Comparison of ENCODE assay signal across 9 cellular contexts in genomic region chr7:32479574-32480200, GRCh38. TPM values are rescaled to one million over a fixed set of nuclear protein-coding genes. Genes with fewer than 3 reads are reported as not detected.
DNase-seq lines count a peak whose midpoint lies in the region; ATAC-seq and TF ChIP-seq lines count a peak whose summit lies in the region.
"Had no signal": no experiment of that assay in that cellular context is flagged by ENCODE, and none has a peak within 500 bp of the region (broad histone marks: within the 10 kb centered on the region; RNA-seq: fewer than 3 reads in every experiment).

No MANE protein-coding gene starts in this region.

- peak; percentile 71 for TF ChIP-seq CTCF in GM13977 (IDR thresholded peaks at IDR 0.05; ENCODE audit: extremely low read depth, insufficient read depth, missing control alignments)
- peak; percentile 86 for TF ChIP-seq CTCF in SU-DHL-6 (IDR thresholded peaks at IDR 0.05; ENCODE audit: insufficient read depth, low read length, poor library complexity, severe bottlenecking)
- TF ChIP-seq CTCF in suprapubic skin (IDR thresholded peaks at IDR 0.05) = peak; percentile 12 to 56
- TF ChIP-seq CTCF in omental fat pad (IDR thresholded peaks at IDR 0.05) = no peak

- H3K27me3 ChIP-seq in SU-DHL-6 (ENCODE audit: low read length) (no peaks in the 10 kb centered on the region), suprapubic skin (no peaks in the 10 kb centered on the region)

- H4K20me1 ChIP-seq in SU-DHL-6 (ENCODE audit: low read depth, low read length) = no peaks in the 10 kb centered on the region

- no peak for ATAC-seq in omental fat pad (ENCODE audit: low FRiP score)
- ATAC-seq in activated T-cell treated with anti-CD3 and anti-CD28 coated beads, Interleukin-2, amount 50 U/mL, for 4 hours = no peak

- H3K9me3 ChIP-seq in SU-DHL-6 (ENCODE audit: insufficient read depth, low read length) (no peaks in the 10 kb centered on the region), suprapubic skin (no peaks in the 10 kb centered on the region)

- no peak overlapping the region for H3K9ac ChIP-seq in SU-DHL-6 (ENCODE audit: low read length)

- H3K27me3 Mint-ChIP-seq in activated T-cell treated with anti-CD3 and anti-CD28 coated beads, Interleukin-2, amount 50 U/mL, for 4 hours (ENCODE audit: low read depth) = no peaks in the 10 kb centered on the region

- no peak overlapping the region for H3K4me3 ChIP-seq in SU-DHL-6 (ENCODE audit: insufficient read depth, low read length, poor library complexity, severe bottlenecking)
- H3K4me3 ChIP-seq in suprapubic skin = no peak overlapping the region

- no peak overlapping the region for H3K4me2 ChIP-seq in SU-DHL-6 (ENCODE audit: low read depth, low read length, poor library complexity, severe bottlenecking)

- no peaks in the 10 kb centered on the region for H3K9me2 ChIP-seq in SU-DHL-6 (replicated peaks; ENCODE audit: insufficient read depth, low read length)

- no peaks in the 10 kb centered on the region for H3K36me3 Mint-ChIP-seq in activated T-cell treated with anti-CD3 and anti-CD28 coated beads, Interleukin-2, amount 50 U/mL, for 4 hours (ENCODE audit: insufficient read depth)

- no peak for TF ChIP-seq EP300 in suprapubic skin (IDR thresholded peaks at IDR 0.05)

- H3K4me1 ChIP-seq in suprapubic skin = no peaks in the 10 kb centered on the region

- DNase-seq in AML-193 (lab: John Stamatoyannopoulos, UW) (peak; percentile 43 to 58), GM13977 (ENCODE audit: low spot score) (peak; percentile 45), NCI-H1436 (lab: John Stamatoyannopoulos, UW) (peak; percentile 63), germinal center (ENCODE audit: low spot score) (peak; percentile 29), suprapubic skin (ENCODE audit: low spot score in 2 of 2) (no peak), omental fat pad (ENCODE audit: low spot score) (no peak)
- DNase-seq in activated T-cell treated with anti-CD3 and anti-CD28 coated beads, Interleukin-2, amount 50 U/mL, for 4 hours = no peak

- 85% methylated on average over 2 of the region's 2 CpGs for WGBS in suprapubic skin

- H3K4me3 Mint-ChIP-seq in activated T-cell treated with anti-CD3 and anti-CD28 coated beads, Interleukin-2, amount 50 U/mL, for 4 hours = no peak overlapping the region

- TF ChIP-seq POLR2A in suprapubic skin (IDR thresholded peaks at IDR 0.05) = no peak

- H3K27ac ChIP-seq in SU-DHL-6 (ENCODE audit: low read depth, low read length) (no peak overlapping the region), suprapubic skin (no peak overlapping the region)
- H3K27ac ChIP-seq: epithelial cell of prostate had no signal

- in situ Hi-C loops in GM13977 (cut with MboI; ENCODE audit: low pct_unique_long_range_greater_than_20kb, low sequenced_read_pairs, unreplicated experiment) = no loop called here

- H3K4me1 Mint-ChIP-seq in activated T-cell treated with anti-CD3 and anti-CD28 coated beads, Interleukin-2, amount 50 U/mL, for 4 hours (ENCODE audit: low read depth) = peaks cover 2% of the 10 kb centered on the region

- no peaks in the 10 kb centered on the region for H3K9me3 Mint-ChIP-seq in activated T-cell treated with anti-CD3 and anti-CD28 coated beads, Interleukin-2, amount 50 U/mL, for 4 hours

- no peaks in the 10 kb centered on the region for H3F3A ChIP-seq in SU-DHL-6 (ENCODE audit: insufficient read depth)

- no peak overlapping the region for H2AFZ ChIP-seq in SU-DHL-6 (ENCODE audit: low read depth, low read length, severe bottlenecking)

- H3K36me3 ChIP-seq in SU-DHL-6 (ENCODE audit: low read length) (no peaks in the 10 kb centered on the region), suprapubic skin (no peaks in the 10 kb centered on the region)

- no peaks in the 10 kb centered on the region for H3K79me2 ChIP-seq in SU-DHL-6 (ENCODE audit: insufficient read depth, low read length)

RNA-seq across cellular contexts. Expression of gene LSM5, which starts 10.5 kb away (rescaled TPM):
- total RNA-seq in suprapubic skin = 10 to 100 TPM; 13.4 to 18.9 (median 13.9) TPM
- 10 to 100 TPM; 10.5 to 21.4 (median 14.1) TPM for total RNA-seq in omental fat pad
- 100 to 1,000 TPM; 118 to 123 (median 120) TPM for total RNA-seq in activated T-cell treated with anti-CD3 and anti-CD28 coated beads, Interleukin-2, amount 50 U/mL, for 4 hours

RNA-seq across cellular contexts. Expression of gene AVL9, which starts 15.6 kb away (rescaled TPM):
- total RNA-seq in suprapubic skin (10 to 100 TPM; 22.5 to 42.2 (median 24.8) TPM), omental fat pad (10 to 100 TPM; 20.7 to 42.2 (median 29.2) TPM)
- 10 to 100 TPM; 51.0 to 59.3 (median 52.7) TPM for total RNA-seq in activated T-cell treated with anti-CD3 and anti-CD28 coated beads, Interleukin-2, amount 50 U/mL, for 4 hours

Comparison
In these comparisons a context has a peak if more than half of its experiments do, and no peak if none do; other contexts are left out.
1. DNase-seq: peak in AML-193 (2 of 2), GM13977 (single experiment), NCI-H1436 (single experiment) and germinal center (single experiment); none in suprapubic skin (0 of 2), omental fat pad (single experiment) and activated T-cell treated with anti-CD3 and anti-CD28 coated beads, Interleukin-2, amount 50 U/mL, for 4 hours (single experiment).
2. CTCF ChIP-seq: peak in GM13977 (single experiment), SU-DHL-6 (single experiment) and suprapubic skin (2 of 2); none in omental fat pad (0 of 3).
3. RNA of gene LSM5, which starts 10.5 kb away (total RNA-seq): 118 to 123 TPM in activated T-cell treated with anti-CD3 and anti-CD28 coated beads, Interleukin-2, amount 50 U/mL, for 4 hours; 10.5 to 21.4 TPM in omental fat pad and 13.4 to 18.9 TPM in suprapubic skin; every median in the first group is over 4 times any median in the second.